In the genomic region with DNA sequence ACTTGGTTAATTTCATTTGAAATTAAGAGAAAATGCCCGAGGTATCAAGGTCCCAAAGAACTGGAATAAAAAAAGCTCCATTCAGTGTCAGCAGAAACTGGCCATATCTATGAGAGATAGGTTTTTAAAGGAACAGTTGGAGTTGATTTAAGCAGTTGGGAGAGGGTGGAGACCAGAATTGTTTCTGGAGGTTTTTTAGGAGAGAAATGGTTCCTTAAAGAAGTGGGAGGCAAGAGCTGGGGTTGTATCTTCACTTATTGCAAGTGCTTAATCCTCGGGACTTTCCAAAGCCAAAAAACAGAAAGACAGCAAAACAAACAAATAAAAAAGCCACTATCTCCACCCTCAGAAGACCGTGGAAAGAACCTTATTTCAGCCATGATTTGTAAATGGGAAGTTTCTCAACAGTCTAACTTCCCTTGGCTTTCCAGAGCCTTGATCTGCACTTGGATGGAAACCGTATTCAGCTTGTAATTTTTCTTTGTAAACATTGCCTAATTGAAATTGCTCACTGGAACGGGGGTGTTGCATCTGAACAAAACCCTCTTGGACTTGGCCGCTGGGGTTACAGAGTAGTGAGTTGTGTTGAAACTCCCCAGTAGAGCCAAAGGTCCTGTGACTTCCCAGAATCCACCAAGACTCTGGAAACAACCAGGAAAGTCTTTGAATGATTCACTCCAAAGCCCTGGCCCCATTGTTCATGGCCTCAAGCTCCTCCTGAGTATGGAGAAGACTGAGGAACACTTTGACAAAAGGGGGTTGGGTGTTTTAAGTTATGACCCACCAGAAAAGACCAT, we compare ENCODE assay signal across 10 cellular contexts.
DNase-seq lines count a peak whose midpoint lies in the region; ATAC-seq and TF ChIP-seq lines count a peak whose summit lies in the region.
"Had no signal": no experiment of that assay in that cellular context is flagged by ENCODE, and none has a peak within 500 bp of the region (broad histone marks: within the 10 kb centered on the region; RNA-seq: fewer than 3 reads in every experiment).

No MANE protein-coding gene starts in this region.

- no peak overlapping the region for H3K23ac ChIP-seq in mesenchymal stem cell (ENCODE audit: low read length in 2 of 2)

- H2AFZ ChIP-seq in mesenchymal stem cell (ENCODE audit: low read depth, low read length) = no peak overlapping the region

- H2BK120ac ChIP-seq in mesenchymal stem cell (ENCODE audit: low read depth, low read length) = no peak overlapping the region

- H3K4me3 Mint-ChIP-seq in dendritic cell treated with granulocyte-macrophage colony-stimulating factor and Interleukin-4, amounts not matched to agents 40 ng/mL and 50 ng/mL, for 4 days = no peak overlapping the region

- peaks cover 0 to 6% of the 10 kb centered on the region in 2 experiments for H3K27me3 ChIP-seq in mesenchymal stem cell (ENCODE audit: control insufficient read depth in 1 of 2, insufficient read depth in 1 of 2, low read length in 2 of 2)
- H3K27me3 ChIP-seq in vagina = no peaks in the 10 kb centered on the region
- H3K27me3 ChIP-seq: BE2C had no signal

- no peak overlapping the region for H3K4me2 ChIP-seq in mesenchymal stem cell (ENCODE audit: low read length, poor library complexity, severe bottlenecking)

- no peak for TF ChIP-seq POLR2A in vagina (IDR thresholded peaks at IDR 0.05)

- H3K4me1 ChIP-seq in mesenchymal stem cell (ENCODE audit: control insufficient read depth, insufficient read depth, low read depth, low read length) (no peaks in the 10 kb centered on the region), vagina (peaks cover 20% of the 10 kb centered on the region)
- H3K4me1 ChIP-seq: BE2C had no signal

- H3K79me1 ChIP-seq in mesenchymal stem cell (replicated peaks; ENCODE audit: low read length, poor library complexity, severe bottlenecking) = no peaks in the 10 kb centered on the region

- H2BK12ac ChIP-seq in mesenchymal stem cell (ENCODE audit: low read length in 2 of 2) = no peak overlapping the region

- DNase-seq in Right ventricle myocardium inferior (ENCODE audit: missing footprints) (no peak), cardiac septum (ENCODE audit: low spot score) (no peak), mesenchymal stem cell (peak; percentile 94), vagina (ENCODE audit: extremely low spot score in 2 of 2) (peak in 1 of 2 donors; percentile 99), T-helper 9 cell (no peak)
- no peak for DNase-seq in stimulated activated CD4-positive, alpha-beta T cell treated with anti-CD3 and anti-CD28 coated beads, Interleukin-12 subunit alpha, Interleukin-12 subunit beta, amount 100 ng/mL, for 4 hours
- DNase-seq: activated naive CD4-positive, alpha-beta T cell treated with anti-CD3 and anti-CD28 coated beads, Interleukin-2, amount 50 U/mL, for 16 hours; BE2C had no signal

- no peak overlapping the region for H2BK15ac ChIP-seq in mesenchymal stem cell (ENCODE audit: low read depth, poor library complexity, severe bottlenecking)

- H3K27me3 Mint-ChIP-seq in dendritic cell treated with granulocyte-macrophage colony-stimulating factor and Interleukin-4, amounts not matched to agents 40 ng/mL and 50 ng/mL, for 4 days = no peaks in the 10 kb centered on the region

- H3K27ac ChIP-seq in mesenchymal stem cell (ENCODE audit: low read length, poor library complexity, severe bottlenecking) (no peak overlapping the region), vagina (peak overlapping the region; percentile 89)

- no peak for TF ChIP-seq CTCF in vagina (IDR thresholded peaks at IDR 0.05)

- H3K36me3 ChIP-seq in mesenchymal stem cell (ENCODE audit: control insufficient read depth in 1 of 2, insufficient read depth in 2 of 2, low read depth in 1 of 2, low read length in 2 of 2) (peaks cover 0 to 46% of the 10 kb centered on the region in 2 experiments), vagina (no peaks in the 10 kb centered on the region)
- H3K36me3 ChIP-seq: BE2C had no signal

- H3K27ac Mint-ChIP-seq in dendritic cell treated with granulocyte-macrophage colony-stimulating factor and Interleukin-4, amounts not matched to agents 40 ng/mL and 50 ng/mL, for 4 days = peak overlapping the region; percentile 91

- WGBS in mesenchymal stem cell = 67% methylated on average over 5 of the region's 6 CpGs

- peaks cover 6% of the 10 kb centered on the region for H3K36me3 Mint-ChIP-seq in dendritic cell treated with granulocyte-macrophage colony-stimulating factor and Interleukin-4, amounts not matched to agents 40 ng/mL and 50 ng/mL, for 4 days (ENCODE audit: low read depth)

- H4K8ac ChIP-seq in mesenchymal stem cell (ENCODE audit: low read length) = no peak overlapping the region

- no peak overlapping the region for H4K91ac ChIP-seq in mesenchymal stem cell (ENCODE audit: low read length)

- no peak overlapping the region for H3K14ac ChIP-seq in mesenchymal stem cell (ENCODE audit: low read length in 2 of 2)

- H3K9ac ChIP-seq in mesenchymal stem cell (ENCODE audit: low read length) = peak overlapping the region; percentile 91

- peaks cover 7% of the 10 kb centered on the region for H3K9me3 Mint-ChIP-seq in dendritic cell treated with granulocyte-macrophage colony-stimulating factor and Interleukin-4, amounts not matched to agents 40 ng/mL and 50 ng/mL, for 4 days

- intact Hi-C loops in Right ventricle myocardium inferior (cut with DNase I) = no loop called here
- intact Hi-C loops in cardiac septum (cut with DNase I) = no loop called here
- intact Hi-C loops in dendritic cell treated with granulocyte-macrophage colony-stimulating factor and Interleukin-4, amounts not matched to agents 40 ng/mL and 50 ng/mL, for 4 days (cut with micrococcal nuclease) = loop anchor here (1.0 to 5.0 kb wide), 2 partner anchors 66 to 91 kb away; no protein-coding TSS in a partner anchor
- intact Hi-C loops in vagina (cut with DNase I) = no loop called here

- no peaks in the 10 kb centered on the region for H3K9me3 ChIP-seq in mesenchymal stem cell (ENCODE audit: control insufficient read depth, low read length)
- no peaks in the 10 kb centered on the region for H3K9me3 ChIP-seq in vagina
- H3K9me3 ChIP-seq: BE2C had no signal

- H3K4me3 ChIP-seq in mesenchymal stem cell (ENCODE audit: insufficient read depth in 1 of 2, low read depth in 1 of 2, low read length in 2 of 2) (no peak overlapping the region), vagina (no peak overlapping the region)

- H3K4ac ChIP-seq in mesenchymal stem cell (ENCODE audit: low read depth in 1 of 2, low read length in 2 of 2) = no peak overlapping the region

- peaks cover 84% of the 10 kb centered on the region for H3K4me1 Mint-ChIP-seq in dendritic cell treated with granulocyte-macrophage colony-stimulating factor and Interleukin-4, amounts not matched to agents 40 ng/mL and 50 ng/mL, for 4 days (ENCODE audit: low read depth)

- ATAC-seq in Right ventricle myocardium inferior = peak; percentile 91
- ATAC-seq in GM21367 (IDR thresholded peaks at IDR 0.05; ENCODE audit: unreplicated experiment) = no peak

- no peak overlapping the region for H2BK5ac ChIP-seq in mesenchymal stem cell (ENCODE audit: low read depth, low read length, poor library complexity, severe bottlenecking)

- H2AK5ac ChIP-seq in mesenchymal stem cell (ENCODE audit: low read length, severe bottlenecking) = no peak overlapping the region

- no peak overlapping the region for H3K18ac ChIP-seq in mesenchymal stem cell (ENCODE audit: low read depth in 1 of 2, low read length in 2 of 2)
